In genomic region chr2:207423886-207424285, GRCh38 we compare ENCODE assay signal across 8 cellular contexts.
DNase-seq lines count a peak whose midpoint lies in the region; ATAC-seq lines count a peak whose summit lies in the region.

No MANE protein-coding gene starts in this region.

- H3K79me1 ChIP-seq in neuronal stem cell (ENCODE audit: low read depth, low read length) = no peaks in the 10 kb centered on the region

- peak; percentile 70 for DNase-seq in GDM1 (lab: John Stamatoyannopoulos, UW)
- peak; percentile 8 for DNase-seq in activated CD8-positive, alpha-beta memory T cell treated with anti-CD3 and anti-CD28 coated beads, Interleukin-2, amount 50 U/mL, for 24 hours (ENCODE audit: extremely low read depth)
- peak; percentile 25 to 34 for DNase-seq in stimulated activated CD4-positive, alpha-beta T cell treated with anti-CD3 and anti-CD28 coated beads, Interleukin-2, amount 100 ng/mL, for 24 hours
- no peak for DNase-seq in neuronal stem cell (ENCODE audit: low spot score)
- no peak for DNase-seq in C1 segment of cervical spinal cord (lab: John Stamatoyannopoulos, UW)
- no peak for DNase-seq in NCI-H2196 treated with DMSO at 0.1 percent for 48 hours (lab: John Stamatoyannopoulos, UW; ENCODE audit: unreplicated experiment)

- H3K9me3 ChIP-seq in neuronal stem cell (replicated peaks in 1 of 2; ENCODE audit: control insufficient read depth in 2 of 2, insufficient read depth in 1 of 2, low read depth in 1 of 2, low read length in 2 of 2) = peaks cover 0 to 18% of the 10 kb centered on the region in 2 donors

- H3K27me3 ChIP-seq in neuronal stem cell (ENCODE audit: control insufficient read depth in 3 of 3, insufficient read depth in 3 of 3, low read depth in 1 of 3, low read length in 3 of 3) = no peaks in the 10 kb centered on the region

- no CpG with 5 or more reads among the region's 3 CpGs for WGBS in neuronal stem cell (ENCODE audit: extremely low coverage in 2 of 2, insufficient read length in 2 of 2, insufficient replicate concordance in 1 of 2), 2 donors

- no peak overlapping the region for H2BK5ac ChIP-seq in neuronal stem cell (ENCODE audit: low read length)

- no peak overlapping the region for H3K9ac ChIP-seq in neuronal stem cell (ENCODE audit: low read depth, low read length, poor library complexity)

- ATAC-seq in GM21381 (IDR thresholded peaks at IDR 0.05; ENCODE audit: unreplicated experiment) = peak; percentile 98
- peak; percentile 95 for ATAC-seq in HG03571 (IDR thresholded peaks at IDR 0.05; ENCODE audit: unreplicated experiment)

- H3K18ac ChIP-seq in neuronal stem cell (ENCODE audit: low read length) = no peak overlapping the region

- no peak overlapping the region for H3K4ac ChIP-seq in neuronal stem cell (ENCODE audit: low read length)

- H2AFZ ChIP-seq in neuronal stem cell (ENCODE audit: low read length) = no peak overlapping the region

- H2BK120ac ChIP-seq in neuronal stem cell (ENCODE audit: low read depth, low read length) = no peak overlapping the region

- no peak overlapping the region for H3K14ac ChIP-seq in neuronal stem cell (ENCODE audit: low read length)

- no peak overlapping the region for H4K8ac ChIP-seq in neuronal stem cell (ENCODE audit: low read depth, low read length)

- H2AK5ac ChIP-seq in neuronal stem cell (ENCODE audit: low read depth, low read length) = no peak overlapping the region

- no peak overlapping the region for H3K4me2 ChIP-seq in neuronal stem cell (ENCODE audit: insufficient read depth, low read length, poor library complexity, severe bottlenecking)

- peaks cover 0 to 4% of the 10 kb centered on the region in 2 donors for H3K4me1 ChIP-seq in neuronal stem cell (ENCODE audit: control insufficient read depth in 2 of 2, insufficient read depth in 1 of 2, low read depth in 1 of 2, low read length in 2 of 2)

- no peak overlapping the region for H3K23ac ChIP-seq in neuronal stem cell (ENCODE audit: low read depth, low read length, poor library complexity)

- H2BK12ac ChIP-seq in neuronal stem cell (ENCODE audit: low read length) = no peak overlapping the region

- no peak overlapping the region for H4K91ac ChIP-seq in neuronal stem cell (ENCODE audit: low read depth, low read length, poor library complexity)

- no peak overlapping the region for H3K27ac ChIP-seq in neuronal stem cell (replicated peaks; ENCODE audit: low read length)

- H3K4me3 ChIP-seq in neuronal stem cell (ENCODE audit: low read length in 2 of 2) = no peak overlapping the region

- no peaks in the 10 kb centered on the region for H3K36me3 ChIP-seq in neuronal stem cell (replicated peaks in 1 of 2; ENCODE audit: control insufficient read depth in 2 of 2, insufficient read depth in 2 of 2, low read length in 2 of 2)

- no peak overlapping the region for H2BK15ac ChIP-seq in neuronal stem cell (ENCODE audit: low read length)

Comparison
In these comparisons a context has a peak if more than half of its experiments do, and no peak if none do; other contexts are left out.
1. DNase-seq: peak in GDM1 (single experiment), activated CD8-positive, alpha-beta memory T cell treated with anti-CD3 and anti-CD28 coated beads, Interleukin-2, amount 50 U/mL, for 24 hours (single experiment) and stimulated activated CD4-positive, alpha-beta T cell treated with anti-CD3 and anti-CD28 coated beads, Interleukin-2, amount 100 ng/mL, for 24 hours (2 of 2); none in neuronal stem cell (single experiment), C1 segment of cervical spinal cord (0 of 14) and NCI-H2196 treated with DMSO at 0.1 percent for 48 hours (single experiment).